In genomic region chrX:72255864-72256263, GRCh38 we compare ENCODE assay signal across 1 cellular context.
TF ChIP-seq lines count a peak whose summit lies in the region.

No MANE protein-coding gene starts in this region.

TF ChIP-seq in H1, 55 proteins besides CTCF, POLR2A, EP300 and RAD21:
- no peak for TF ChIP-seq ASH2L (IDR thresholded peaks at IDR 0.05; ENCODE audit: low read length)
- TF ChIP-seq SIN3A (conservative IDR thresholded peaks at IDR 0.05 in 1 of 2, IDR thresholded peaks at IDR 0.05 in 1 of 2; ENCODE audit: low read depth in 1 of 2, low read length in 2 of 2), result no peak
- no peak for TF ChIP-seq JUN (IDR thresholded peaks at IDR 0.05; ENCODE audit: low read depth, low read length)
- no peak for TF ChIP-seq CHD1 (IDR thresholded peaks at IDR 0.05; ENCODE audit: low read depth, low read length)
- no peak for TF ChIP-seq RXRA (IDR thresholded peaks at IDR 0.05; ENCODE audit: insufficient read depth, low read depth, low read length)
- TF ChIP-seq SIX5 (IDR thresholded peaks at IDR 0.05; ENCODE audit: low read depth, low read length), result no peak
- TF ChIP-seq EGR1 (IDR thresholded peaks at IDR 0.05; ENCODE audit: borderline replicate concordance, low read depth, low read length), result no peak
- no peak for TF ChIP-seq CREB1 (IDR thresholded peaks at IDR 0.05)
